ENCODE assay signal across 21 cellular contexts in genomic region chr17:60253048-60253447, GRCh38.
"Had no signal": no experiment of that assay in that cellular context is flagged by ENCODE, and none has a peak within 500 bp of the region (broad histone marks: within the 10 kb centered on the region; RNA-seq: fewer than 3 reads in every experiment).

No MANE protein-coding gene starts in this region.

- H3K27me3 ChIP-seq: adrenal gland had no signal

- H3K9me3 ChIP-seq: adrenal gland had no signal

- H3K27ac ChIP-seq: adrenal gland, PC-9 had no signal

- H3K4me2 ChIP-seq: PC-9 had no signal

- H2AFZ ChIP-seq: PC-9 had no signal

- FAIRE-seq: colon had no signal

- DNase-seq: activated B cell treated with CpG ODN at 0.5 μM for 24 hours; activated CD4-positive, alpha-beta T cell treated with anti-CD3 and anti-CD28 coated beads for 1 hour; activated CD4-positive, alpha-beta T cell treated with anti-CD3 and anti-CD28 coated beads, Interleukin-2, amount 10 ng/mL, durations not matched to agents 24 days and 14 days; activated CD4-positive, alpha-beta T cell treated with anti-CD3 and anti-CD28 coated beads, Interleukin-2, amount 50 U/mL, for 48 hours; activated naive CD4-positive, alpha-beta T cell treated with anti-CD3 and anti-CD28 coated beads, Interleukin-2, amount 50 U/mL, for 16 hours; activated naive CD8-positive, alpha-beta T cell treated with anti-CD3 and anti-CD28 coated beads, Interleukin-2, amount 10 ng/mL, durations not matched to agents 7 days and 5 days; adrenal gland; anterior cingulate cortex; cerebellar nuclear complex; MM.1S; NCI-H1048; NCI-H146; NCI-H187 treated with DMSO at 0.1 percent for 48 hours; NCI-H2081 treated with DMSO at 0.1 percent for 48 hours; NCI-H446; NCI-H524; PC-9; SIG-M5; T-helper 17 cell; T-helper 9 cell had no signal

- ATAC-seq: T-helper 17 cell had no signal

- H3K4me3 ChIP-seq: adrenal gland, PC-9 had no signal
